Comparison of ENCODE assay signal across 8 cellular contexts in the genomic region with DNA sequence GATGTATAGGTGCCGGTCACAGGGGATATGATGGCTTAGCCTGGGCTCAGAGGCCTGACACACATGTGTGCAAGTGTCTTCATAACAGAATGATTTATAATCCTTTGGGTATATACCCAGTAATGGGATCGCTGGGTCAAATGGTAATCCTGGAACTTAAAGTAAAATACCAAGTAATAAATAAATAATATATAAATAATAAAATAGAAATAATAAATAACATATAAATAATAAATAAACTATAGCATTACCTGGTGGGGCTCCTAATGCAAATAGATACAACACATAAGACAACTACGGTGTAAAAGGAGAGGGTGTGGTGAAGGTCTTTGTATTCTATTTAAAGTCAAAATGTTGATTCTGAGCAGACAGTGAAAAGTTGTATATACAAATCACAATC.
"Had no signal": no experiment of that assay in that cellular context is flagged by ENCODE, and none has a peak within 500 bp of the region (broad histone marks: within the 10 kb centered on the region; RNA-seq: fewer than 3 reads in every experiment).

No MANE protein-coding gene starts in this region.

- H3K4me1 ChIP-seq: HAP-1 had no signal

- H3K27ac ChIP-seq: GM23248 had no signal

- DNase-seq: GM23248, GOT3, H7, HFFc6, IMR-90 had no signal

- H3K4me3 ChIP-seq: GM23248, HAP-1, K562 had no signal

- H3K9me3 ChIP-seq: HAP-1 had no signal

- ATAC-seq: HCT116, K562 had no signal
